In genomic region chr6:165889636-165890403, GRCh38 we compare ENCODE assay signal across 10 cellular contexts.
DNase-seq lines count a peak whose midpoint lies in the region; ATAC-seq and TF ChIP-seq lines count a peak whose summit lies in the region.
"Had no signal": no experiment of that assay in that cellular context is flagged by ENCODE, and none has a peak within 500 bp of the region (broad histone marks: within the 10 kb centered on the region; RNA-seq: fewer than 3 reads in every experiment).

No MANE protein-coding gene starts in this region.

- no peak overlapping the region for H3K27ac ChIP-seq in tibial artery
- H3K27ac ChIP-seq: BLaER1, vagina had no signal

- TF ChIP-seq CTCF in fibroblast of the aortic adventitia (IDR thresholded peaks at IDR 0.05; ENCODE audit: insufficient read depth, low read length) (peak; percentile 76), retinal pigment epithelial cell (conservative IDR thresholded peaks at IDR 0.05; ENCODE audit: low read depth, low read length) (peak; percentile 85), tibial artery (IDR thresholded peaks at IDR 0.05) (peak in 1 of 2 experiments; percentile 12)

- no peak for ATAC-seq in HG02840 (IDR thresholded peaks at IDR 0.05; ENCODE audit: low FRiP score, unreplicated experiment)

- no peaks in the 10 kb centered on the region for H3K36me3 ChIP-seq in tibial artery
- H3K36me3 ChIP-seq: BLaER1, vagina had no signal

- no peaks in the 10 kb centered on the region for H3K9me3 ChIP-seq in tibial artery
- H3K9me3 ChIP-seq: vagina had no signal

- no peak overlapping the region for H3K4me3 ChIP-seq in fibroblast of the aortic adventitia (ENCODE audit: low read depth, low read length)
- H3K4me3 ChIP-seq in retinal pigment epithelial cell (ENCODE audit: low read length) = no peak overlapping the region
- no peak overlapping the region for H3K4me3 ChIP-seq in tibial artery
- H3K4me3 ChIP-seq: BLaER1, vagina had no signal

- H3K4me1 ChIP-seq in tibial artery = no peaks in the 10 kb centered on the region
- H3K4me1 ChIP-seq: BLaER1, vagina had no signal

- DNase-seq in NCI-H146 (lab: John Stamatoyannopoulos, UW) (peak; percentile 14), NCI-H146 treated with DMSO at 0.1 percent for 48 hours (lab: John Stamatoyannopoulos, UW; ENCODE audit: unreplicated experiment) (no peak), NCI-H1105 (lab: John Stamatoyannopoulos, UW) (peak; percentile 42), fibroblast of the aortic adventitia (ENCODE audit: low read depth) (peak; percentile 60), retinal pigment epithelial cell (ENCODE audit: low read depth) (no peak), tibial artery (no peak), NCI-H2171 treated with DMSO at 0.1 percent for 48 hours (lab: John Stamatoyannopoulos, UW) (no peak)

- intact Hi-C loops in tibial artery (cut with DNase I; ENCODE audit: low total_unique reads) = loop anchor here (5.0 kb wide), 1 partner anchor 97 kb away; no protein-coding TSS in a partner anchor

- H3K27me3 ChIP-seq in tibial artery = peaks cover 0 to 9% of the 10 kb centered on the region in 2 donors
- H3K27me3 ChIP-seq: BLaER1, vagina had no signal

Comparison
In these comparisons a context has a peak if more than half of its experiments do, and no peak if none do; other contexts are left out.
1. DNase-seq: peak in NCI-H146 (single experiment), NCI-H1105 (single experiment) and fibroblast of the aortic adventitia (single experiment); none in NCI-H146 treated with DMSO at 0.1 percent for 48 hours (single experiment), retinal pigment epithelial cell (single experiment), tibial artery (0 of 2) and NCI-H2171 treated with DMSO at 0.1 percent for 48 hours (single experiment).